In genomic region chr11:72221386-72221785, GRCh38 we compare ENCODE assay signal across 1 cellular context.
TF ChIP-seq lines count a peak whose summit lies in the region.

No MANE protein-coding gene starts in this region.

TF ChIP-seq in GM23338, 12 proteins besides CTCF, POLR2A, EP300 and RAD21 (continued from another document):
- TF ChIP-seq ZNF462 (CRISPR knock-in tag; IDR thresholded peaks at IDR 0.05) = no peak
- no peak for TF ChIP-seq EZH2 (IDR thresholded peaks at IDR 0.05; ENCODE audit: low read depth, unreplicated experiment)
- TF ChIP-seq POLR2AphosphoS5 (IDR thresholded peaks at IDR 0.05; ENCODE audit: low read depth) = no peak
- no peak for TF ChIP-seq CREB1 (CRISPR knock-in tag; IDR thresholded peaks at IDR 0.05; ENCODE audit: low read depth)
